ENCODE assay signal across 10 cellular contexts in genomic region chr14:93543766-93544165, GRCh38.
A peak's percentile ranks its signal among the peaks of the same experiment; 100 is the strongest.
DNase-seq lines count a peak whose midpoint lies in the region; ATAC-seq and TF ChIP-seq lines count a peak whose summit lies in the region.
"Had no signal": no experiment of that assay in that cellular context is flagged by ENCODE, and none has a peak within 500 bp of the region (broad histone marks: within the 10 kb centered on the region; RNA-seq: fewer than 3 reads in every experiment).

No MANE protein-coding gene starts in this region.

- no peaks in the 10 kb centered on the region for H3K36me3 Mint-ChIP-seq in CD14-positive monocyte
- H3K36me3 Mint-ChIP-seq: memory B cell had no signal

- POLR2A ChIA-PET in HEK293 (lab: Yijun Ruan, JAX), result no interaction called here

- H3K27me3 Mint-ChIP-seq in CD14-positive monocyte (ENCODE audit: low read depth in 3 of 3), result peaks cover 5 to 12% (median 5%) of the 10 kb centered on the region in 3 donors

- TF ChIP-seq CTCF in CD14-positive monocyte (IDR thresholded peaks at IDR 0.05) (peak; percentile 70), HEK293 (tag by site-specific recombination; IDR thresholded peaks at IDR 0.05) (no peak)

- H3K4me3 ChIP-seq in HEK293 (ENCODE audit: low read depth, low read length), result no peak overlapping the region
- H3K4me3 ChIP-seq: thoracic aorta had no signal

- intact Hi-C loops in CD14-positive monocyte (cut with micrococcal nuclease) (no loop called here), sciatic nerve (cut with DNase I) (no loop called here)

- ATAC-seq in GM18517 (IDR thresholded peaks at IDR 0.05; ENCODE audit: unreplicated experiment) (no peak), sciatic nerve (no peak)

- no peak overlapping the region for H3K27ac ChIP-seq in HEK293 (ENCODE audit: extremely low read depth, low read depth, low read length)
- H3K27ac ChIP-seq: thoracic aorta had no signal

- no peaks in the 10 kb centered on the region for H3K9me3 ChIP-seq in HEK293 (ENCODE audit: control insufficient read depth, insufficient read depth, low read depth, low read length)
- H3K9me3 ChIP-seq: thoracic aorta had no signal

- peaks cover 21% of the 10 kb centered on the region for H3K4me1 Mint-ChIP-seq in CD14-positive monocyte
- H3K4me1 Mint-ChIP-seq: memory B cell had no signal

- DNase-seq in CD14-positive monocyte (ENCODE audit: low spot score) (no peak), SW480 (ENCODE audit: low spot score) (peak; percentile 18), iris pigment epithelial cell (ENCODE audit: low read depth) (peak; percentile 20), NCI-H510A treated with DMSO at 0.1 percent for 48 hours (lab: John Stamatoyannopoulos, UW) (no peak), sciatic nerve (ENCODE audit: low spot score) (no peak)
- DNase-seq in stimulated activated naive CD4-positive, alpha-beta T cell (lab: John Stamatoyannopoulos, UW), result no peak

- no peak overlapping the region for H3K4me3 Mint-ChIP-seq in CD14-positive monocyte
- H3K4me3 Mint-ChIP-seq: memory B cell had no signal

- no peak overlapping the region for H3K27ac Mint-ChIP-seq in CD14-positive monocyte
- H3K27ac Mint-ChIP-seq: memory B cell had no signal

- no peaks in the 10 kb centered on the region for H3K36me3 ChIP-seq in HEK293 (ENCODE audit: control insufficient read depth in 2 of 2, insufficient read depth in 1 of 2, low read length in 2 of 2)
- H3K36me3 ChIP-seq: thoracic aorta had no signal

- H3K4me1 ChIP-seq in HEK293 (ENCODE audit: control insufficient read depth, insufficient read depth, low read length), result no peaks in the 10 kb centered on the region

- CTCF ChIA-PET in HEK293 (lab: Yijun Ruan, JAX), result interaction anchor here (0.6 kb wide), 1 partner anchor 534 kb away, joined by 3 read pairs; no protein-coding TSS in a partner anchor

- H3K9me3 Mint-ChIP-seq in CD14-positive monocyte, result no peaks in the 10 kb centered on the region
- H3K9me3 Mint-ChIP-seq: memory B cell had no signal

TF ChIP-seq in HEK293, 187 proteins besides CTCF, POLR2A, EP300 and RAD21:
- TF ChIP-seq ZFP69B (tag by site-specific recombination; IDR thresholded peaks at IDR 0.05) (no peak), ZBTB17 (tag by site-specific recombination; IDR thresholded peaks at IDR 0.05) (peak; percentile 21; the same call in 1 of the 2 replicates), ZNF654 (tag by site-specific recombination; IDR thresholded peaks at IDR 0.05; ENCODE audit: low read depth) (peak; percentile 69)

Comparison
In these comparisons a context has a peak if more than half of its experiments do, and no peak if none do; other contexts are left out.
1. DNase-seq: peak in SW480 (single experiment) and iris pigment epithelial cell (single experiment); none in CD14-positive monocyte (single experiment), NCI-H510A treated with DMSO at 0.1 percent for 48 hours (single experiment), sciatic nerve (single experiment) and stimulated activated naive CD4-positive, alpha-beta T cell (0 of 6).